ENCODE assay signal across 8 cellular contexts in the genomic region with DNA sequence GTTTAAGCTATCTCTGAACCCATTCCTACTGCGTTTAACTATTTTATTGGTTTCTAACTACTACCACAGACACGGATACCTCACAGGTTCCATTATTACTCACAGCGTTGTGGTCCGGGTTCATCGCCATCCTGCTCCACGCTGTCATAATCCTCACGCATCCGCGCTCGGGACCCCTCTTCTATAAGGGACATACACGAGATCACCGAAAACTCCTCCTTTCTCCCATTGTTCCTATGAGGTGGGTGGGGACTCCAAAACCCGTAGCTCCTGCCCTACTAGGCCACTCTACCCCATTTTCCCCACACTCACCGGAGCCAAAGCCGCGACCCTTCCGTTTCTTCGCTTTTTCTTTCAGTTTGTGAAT. TPM values are rescaled to one million over a fixed set of nuclear protein-coding genes. Genes with fewer than 3 reads are reported as not detected.
DNase-seq lines count a peak whose midpoint lies in the region; ATAC-seq and TF ChIP-seq lines count a peak whose summit lies in the region.

No MANE protein-coding gene starts in this region.

- TF ChIP-seq POLR2A in uterus (IDR thresholded peaks at IDR 0.05): no peak

- H3K4me3 ChIP-seq in brain microvascular endothelial cell (ENCODE audit: low read depth, low read length) (peak overlapping the region; percentile 74), uterus (peak overlapping the region; percentile 75 to 85)

- in situ Hi-C loops in brain microvascular endothelial cell (cut with HindIII; ENCODE audit: low pct_ligation_motif_present, low sequenced_read_pairs): no loop called here

- H3K36me3 ChIP-seq in brain microvascular endothelial cell (replicated peaks): peaks cover 9% of the 10 kb centered on the region
- no peaks in the 10 kb centered on the region for H3K36me3 ChIP-seq in uterus

- no peak overlapping the region for H3K4me3 Mint-ChIP-seq in natural killer cell treated with Interleukin-12 subunit alpha and Interleukin-12 subunit beta and Interleukin-15 and Interleukin-18, amount 100 ng/mL, for 72 hours

- H3K36me3 Mint-ChIP-seq in natural killer cell treated with Interleukin-12 subunit alpha and Interleukin-12 subunit beta and Interleukin-15 and Interleukin-18, amount 100 ng/mL, for 72 hours: no peaks in the 10 kb centered on the region

- peaks cover 6 to 13% of the 10 kb centered on the region in 2 donors for H3K4me1 Mint-ChIP-seq in natural killer cell treated with Interleukin-12 subunit alpha and Interleukin-12 subunit beta and Interleukin-15 and Interleukin-18, amount 100 ng/mL, for 72 hours (ENCODE audit: low read depth in 2 of 2)

- H3K27me3 ChIP-seq in brain microvascular endothelial cell (replicated peaks) (no peaks in the 10 kb centered on the region), uterus (no peaks in the 10 kb centered on the region)

- TF ChIP-seq CTCF in brain microvascular endothelial cell (IDR thresholded peaks at IDR 0.05; ENCODE audit: low read depth, low read length, missing control alignments) (no peak), uterus (IDR thresholded peaks at IDR 0.05) (no peak)

- DNase-seq in NCI-H69 (lab: John Stamatoyannopoulos, UW): peak; percentile 58
- peak; percentile 9 for DNase-seq in brain microvascular endothelial cell
- DNase-seq in natural killer cell treated with Interleukin-12 subunit alpha and Interleukin-12 subunit beta and Interleukin-15 and Interleukin-18, amount 100 ng/mL, for 72 hours (ENCODE audit: low spot score): peak; percentile 68
- DNase-seq in uterus: no peak
- no peak for DNase-seq in mesenteric fat pad (ENCODE audit: low spot score)
- no peak for DNase-seq in OCI-M1 (lab: John Stamatoyannopoulos, UW)
- DNase-seq in HuH-7 (ENCODE audit: low spot score): no peak

- H3K9me3 Mint-ChIP-seq in natural killer cell treated with Interleukin-12 subunit alpha and Interleukin-12 subunit beta and Interleukin-15 and Interleukin-18, amount 100 ng/mL, for 72 hours: no peaks in the 10 kb centered on the region

- ATAC-seq in GM19395 (IDR thresholded peaks at IDR 0.05; ENCODE audit: unreplicated experiment): peak; percentile 11
- ATAC-seq in natural killer cell treated with Interleukin-12 subunit alpha and Interleukin-12 subunit beta and Interleukin-15 and Interleukin-18, amount 100 ng/mL, for 72 hours: peak; percentile 54 to 77

- H3K9me3 ChIP-seq in uterus: no peaks in the 10 kb centered on the region

- no peaks in the 10 kb centered on the region for H3K27me3 Mint-ChIP-seq in natural killer cell treated with Interleukin-12 subunit alpha and Interleukin-12 subunit beta and Interleukin-15 and Interleukin-18, amount 100 ng/mL, for 72 hours

- H3K27ac Mint-ChIP-seq in natural killer cell treated with Interleukin-12 subunit alpha and Interleukin-12 subunit beta and Interleukin-15 and Interleukin-18, amount 100 ng/mL, for 72 hours: no peak overlapping the region

- peaks cover 0 to 7% of the 10 kb centered on the region in 2 donors for H3K4me1 ChIP-seq in uterus

- intact Hi-C loops in uterus (cut with DNase I; ENCODE audit: low total_unique reads): no loop called here

- H3K27ac ChIP-seq in brain microvascular endothelial cell (peak overlapping the region; percentile 87), uterus (peak overlapping the region; percentile 95 to 98)

RNA-seq across cellular contexts. Expression of gene RBM8A, which starts 0.6 kb away (rescaled TPM):
- total RNA-seq in natural killer cell treated with Interleukin-12 subunit alpha and Interleukin-12 subunit beta and Interleukin-15 and Interleukin-18, amount 100 ng/mL, for 72 hours: 100 to 1,000 TPM; 280 to 294 TPM
- total RNA-seq in uterus: 100 to 1,000 TPM; 118 to 226 (median 146) TPM
- 110 TPM for total RNA-seq in mesenteric fat pad

RNA-seq across cellular contexts. Expression of gene PEX11B, which starts 8.2 kb away (rescaled TPM):
- total RNA-seq in natural killer cell treated with Interleukin-12 subunit alpha and Interleukin-12 subunit beta and Interleukin-15 and Interleukin-18, amount 100 ng/mL, for 72 hours: 10 to 100 TPM; 33.6 to 34.2 TPM
- total RNA-seq in uterus (10 to 100 TPM; 26.1 to 46.3 (median 36.0) TPM), mesenteric fat pad (13.9 TPM)

RNA-seq across cellular contexts. Expression of gene ITGA10, which starts 16.8 kb away (rescaled TPM):
- 1 to 10 TPM; 3.5 to 5.2 TPM for total RNA-seq in natural killer cell treated with Interleukin-12 subunit alpha and Interleukin-12 subunit beta and Interleukin-15 and Interleukin-18, amount 100 ng/mL, for 72 hours
- total RNA-seq in uterus (10 to 100 TPM in 1 of 4 donors, 1 to 10 TPM in 3; 2.7 to 19.9 (median 4.0) TPM), mesenteric fat pad (1.3 TPM)

RNA-seq across cellular contexts. Expression of gene LIX1L, which starts 31.1 kb away (rescaled TPM):
- 10 to 100 TPM; 28.8 to 31.3 TPM for total RNA-seq in natural killer cell treated with Interleukin-12 subunit alpha and Interleukin-12 subunit beta and Interleukin-15 and Interleukin-18, amount 100 ng/mL, for 72 hours
- total RNA-seq in uterus: 10 to 100 TPM; 12.3 to 69.0 (median 32.2) TPM
- 26.6 TPM for total RNA-seq in mesenteric fat pad

RNA-seq across cellular contexts. Expression of gene ANKRD34A, which starts 37.7 kb away (rescaled TPM):
- 1 to 10 TPM; 1.6 to 9.1 TPM for total RNA-seq in natural killer cell treated with Interleukin-12 subunit alpha and Interleukin-12 subunit beta and Interleukin-15 and Interleukin-18, amount 100 ng/mL, for 72 hours
- total RNA-seq in uterus (1 to 10 TPM in 1 of 4 donors, under 1 TPM in 3; 0.26 to 5.0 (median 0.61) TPM), mesenteric fat pad (0.74 TPM)

Comparison
In these comparisons a context has a peak if more than half of its experiments do, and no peak if none do; other contexts are left out.
1. DNase-seq: peak in NCI-H69 (single experiment), brain microvascular endothelial cell (single experiment) and natural killer cell treated with Interleukin-12 subunit alpha and Interleukin-12 subunit beta and Interleukin-15 and Interleukin-18, amount 100 ng/mL, for 72 hours (single experiment); none in uterus (0 of 2), mesenteric fat pad (single experiment), OCI-M1 (single experiment) and HuH-7 (single experiment).